30 cellular contexts compared by ENCODE assay signal in the genomic region with DNA sequence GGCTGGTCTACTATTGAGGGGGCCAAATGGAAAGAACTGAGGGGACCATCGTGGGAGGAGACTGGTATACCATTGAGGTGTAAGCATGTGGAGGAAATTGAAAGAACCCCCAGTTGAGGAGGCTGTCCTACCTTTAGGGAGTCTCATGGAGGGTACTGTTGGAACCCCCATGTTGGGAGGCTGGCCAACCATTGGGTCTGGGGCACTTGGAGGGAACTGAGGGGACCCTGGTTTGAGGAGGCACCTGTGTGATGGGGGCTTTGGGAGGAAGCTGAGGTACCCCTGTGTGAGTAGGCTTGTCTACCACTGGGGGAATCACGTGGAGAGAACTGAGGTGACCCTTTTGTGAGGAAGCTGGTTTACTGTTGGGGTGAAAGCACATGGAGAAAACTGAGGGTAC.
DNase-seq lines count a peak whose midpoint lies in the region; ATAC-seq and TF ChIP-seq lines count a peak whose summit lies in the region.
"Had no signal": no experiment of that assay in that cellular context is flagged by ENCODE, and none has a peak within 500 bp of the region (broad histone marks: within the 10 kb centered on the region; RNA-seq: fewer than 3 reads in every experiment).

No MANE protein-coding gene starts in this region.

- POLR2A ChIA-PET in activated B cell treated with CpG ODN at 0.5 μM for 24 hours (lab: Charles Lee) (no interaction called here), SK-N-SH (lab: Yijun Ruan, JAX) (no interaction called here)

- no peak overlapping the region for H3K4me3 Mint-ChIP-seq in activated B cell treated with CpG ODN at 0.5 μM for 24 hours
- H3K4me3 Mint-ChIP-seq: activated T-cell treated with anti-CD3 and anti-CD28 coated beads, Interleukin-2, amount 50 U/mL, for 72 hours; endodermal cell; memory B cell had no signal

- H3K36me3 Mint-ChIP-seq in activated B cell treated with CpG ODN at 0.5 μM for 24 hours (ENCODE audit: low read depth) = no peaks in the 10 kb centered on the region

- ATAC-seq in activated B cell treated with CpG ODN at 0.5 μM for 24 hours (ENCODE audit: low read depth) (no peak), left lobe of liver (no peak)
- ATAC-seq: activated T-cell treated with anti-CD3 and anti-CD28 coated beads, Interleukin-2, amount 50 U/mL, for 72 hours; esophagus mucosa; left cardiac atrium; Panc1; psoas muscle; stimulated activated naive CD8-positive, alpha-beta T cell treated with anti-CD3 and anti-CD28 coated beads, Interleukin-15, Interleukin-2, amounts not matched to agents 100 U/mL and 50 U/mL, for 24 hours had no signal

- H3K27me3 ChIP-seq in spleen (replicated peaks in 1 of 7) = peaks cover 0 to 4% (median 0%) of the 10 kb centered on the region in 7 donors
- no peaks in the 10 kb centered on the region for H3K27me3 ChIP-seq in SK-N-SH (ENCODE audit: insufficient read depth)
- H3K27me3 ChIP-seq: BLaER1 treated with 17β-estradiol and CSF1 and Interleukin-3, amounts not matched to agents 10 nM and 100 nM; cardiac muscle cell; neutrophil; thyroid gland had no signal

- H3F3A ChIP-seq in SK-N-SH (replicated peaks; ENCODE audit: insufficient read depth) = no peaks in the 10 kb centered on the region

- no peak overlapping the region for H3K4me3 ChIP-seq in spleen
- H3K4me3 ChIP-seq in SK-N-SH (ENCODE audit: low read depth in 2 of 2, low read length in 1 of 2) = no peak overlapping the region
- H3K4me3 ChIP-seq: BLaER1 treated with 17β-estradiol and CSF1 and Interleukin-3, amounts not matched to agents 10 nM and 100 nM; cardiac muscle cell; psoas muscle; thyroid gland had no signal

- no peak overlapping the region for H2AFZ ChIP-seq in SK-N-SH (ENCODE audit: low read depth)

- H3K27ac ChIP-seq in spleen = no peak overlapping the region
- no peak overlapping the region for H3K27ac ChIP-seq in SK-N-SH (ENCODE audit: low read depth in 2 of 2, low read length in 1 of 2)
- H3K27ac ChIP-seq: BLaER1 treated with 17β-estradiol and CSF1 and Interleukin-3, amounts not matched to agents 10 nM and 100 nM; cardiac muscle cell; neutrophil; psoas muscle; thyroid gland; WERI-Rb-1 had no signal

- CTCF ChIA-PET in activated B cell treated with CpG ODN at 0.5 μM for 24 hours (lab: Charles Lee) = no interaction called here
- CTCF ChIA-PET in SK-N-SH (lab: Yijun Ruan, JAX) = no interaction called here

- no peak overlapping the region for H3K4me2 ChIP-seq in SK-N-SH
- H3K4me2 ChIP-seq: BLaER1 treated with 17β-estradiol and CSF1 and Interleukin-3, amounts not matched to agents 10 nM and 100 nM had no signal

- no peaks in the 10 kb centered on the region for H4K20me1 ChIP-seq in SK-N-SH (ENCODE audit: insufficient read depth)
- H4K20me1 ChIP-seq: BLaER1 treated with 17β-estradiol and CSF1 and Interleukin-3, amounts not matched to agents 10 nM and 100 nM had no signal

- TF ChIP-seq RAD21 in SK-N-SH (IDR thresholded peaks at IDR 0.05; ENCODE audit: low read length) = no peak

- intact Hi-C loops in activated B cell treated with CpG ODN at 0.5 μM for 24 hours (cut with micrococcal nuclease) = no loop called here
- intact Hi-C loops in spleen (cut with DNase I; ENCODE audit: low total_unique reads) = no loop called here

- TF ChIP-seq EP300 in SK-N-SH (IDR thresholded peaks at IDR 0.05; ENCODE audit: borderline replicate concordance in 1 of 2, low read depth in 1 of 2, low read length in 1 of 2) = no peak

- H3K9me2 ChIP-seq in SK-N-SH = no peaks in the 10 kb centered on the region

- H3K27ac Mint-ChIP-seq in activated B cell treated with CpG ODN at 0.5 μM for 24 hours = no peak overlapping the region
- H3K27ac Mint-ChIP-seq: activated T-cell treated with anti-CD3 and anti-CD28 coated beads, Interleukin-2, amount 50 U/mL, for 72 hours; endodermal cell; memory B cell had no signal

- peak; percentile 2 for DNase-seq in 8988T
- peak; percentile 7 for DNase-seq in activated B cell treated with CpG ODN at 0.5 μM for 24 hours
- peak; percentile 27 for DNase-seq in left lobe of liver (ENCODE audit: low spot score)
- peak; percentile 41 for DNase-seq in spleen
- no peak for DNase-seq in DMS53 treated with DMSO at 0.1 percent for 48 hours (lab: John Stamatoyannopoulos, UW; ENCODE audit: unreplicated experiment)
- no peak for DNase-seq in middle frontal gyrus (ENCODE audit: extremely low spot score, low spot score)
- no peak for DNase-seq in SK-N-SH
- DNase-seq: activated CD4-positive, alpha-beta T cell treated with anti-CD3 and anti-CD28 coated beads, Interleukin-2, amount 50 U/mL, for 48 hours; activated naive CD4-positive, alpha-beta T cell treated with anti-CD3 and anti-CD28 coated beads, Interleukin-2, amount 50 U/mL, for 16 hours; activated T-cell treated with anti-CD3 and anti-CD28 coated beads, Interleukin-2, amount 50 U/mL, for 72 hours; COR-L47; DMS53; foreskin fibroblast; GOT3; left cardiac atrium; NCI-H1694 treated with DMSO at 0.1 percent for 48 hours; NCI-H2171; NCI-H526; psoas muscle; stimulated activated naive CD8-positive, alpha-beta T cell treated with anti-CD3 and anti-CD28 coated beads, Interleukin-15, Interleukin-2, amounts not matched to agents 100 U/mL and 50 U/mL, for 24 hours; T1000; thyroid gland had no signal

- H3K9me3 ChIP-seq in spleen = peaks cover 0 to 66% (median 1%) of the 10 kb centered on the region in 8 donors
- H3K9me3 ChIP-seq in SK-N-SH = no peaks in the 10 kb centered on the region
- H3K9me3 ChIP-seq: neutrophil, psoas muscle, thyroid gland had no signal

- H3K4me1 ChIP-seq in spleen (no peaks in the 10 kb centered on the region), SK-N-SH (ENCODE audit: control insufficient read depth in 1 of 2, insufficient read depth in 2 of 2, low read depth in 1 of 2, low read length in 1 of 2) (no peaks in the 10 kb centered on the region)
- H3K4me1 ChIP-seq: BLaER1 treated with 17β-estradiol and CSF1 and Interleukin-3, amounts not matched to agents 10 nM and 100 nM; psoas muscle; thyroid gland had no signal

- WGBS in spleen, 5 donors = 70 to 77% (median 73%) methylated on average over 2 of the region's 2 CpGs
- 0% methylated on average over 2 of the region's 2 CpGs for WGBS in SK-N-SH (ENCODE audit: low lambda C conversion rate)

- no peaks in the 10 kb centered on the region for H3K4me1 Mint-ChIP-seq in activated B cell treated with CpG ODN at 0.5 μM for 24 hours
- H3K4me1 Mint-ChIP-seq: endodermal cell, memory B cell had no signal

- H3K9ac ChIP-seq in SK-N-SH = no peak overlapping the region
- H3K9ac ChIP-seq: BLaER1 treated with 17β-estradiol and CSF1 and Interleukin-3, amounts not matched to agents 10 nM and 100 nM had no signal

- peaks cover 21% of the 10 kb centered on the region for H3K27me3 Mint-ChIP-seq in activated B cell treated with CpG ODN at 0.5 μM for 24 hours

- peaks cover 54% of the 10 kb centered on the region for H3K9me3 Mint-ChIP-seq in activated B cell treated with CpG ODN at 0.5 μM for 24 hours

- H3K36me3 ChIP-seq in spleen (no peaks in the 10 kb centered on the region), SK-N-SH (replicated peaks in 1 of 2; ENCODE audit: control insufficient read depth in 1 of 2, insufficient read depth in 2 of 2, low read length in 1 of 2) (no peaks in the 10 kb centered on the region)
- H3K36me3 ChIP-seq: BLaER1 treated with 17β-estradiol and CSF1 and Interleukin-3, amounts not matched to agents 10 nM and 100 nM; cardiac muscle cell; neutrophil; thyroid gland; WERI-Rb-1 had no signal

- TF ChIP-seq POLR2A in spleen (IDR thresholded peaks at IDR 0.05) = no peak

- H3K79me2 ChIP-seq in SK-N-SH (ENCODE audit: insufficient read depth) = no peaks in the 10 kb centered on the region

- no peak for TF ChIP-seq CTCF in activated B cell treated with CpG ODN at 0.5 μM for 24 hours (IDR thresholded peaks at IDR 0.05)
- TF ChIP-seq CTCF in spleen (IDR thresholded peaks at IDR 0.05 in 8 of 11, conservative IDR thresholded peaks at IDR 0.05 in 3 of 11) = no peak
- TF ChIP-seq CTCF in SK-N-SH (IDR thresholded peaks at IDR 0.05) = no peak

TF ChIP-seq in SK-N-SH, 30 proteins besides CTCF, POLR2A, EP300 and RAD21 (continues in another document):
- no peak for TF ChIP-seq YY1 (IDR thresholded peaks at IDR 0.05; ENCODE audit: low read depth)
- TF ChIP-seq, protein P1, sequence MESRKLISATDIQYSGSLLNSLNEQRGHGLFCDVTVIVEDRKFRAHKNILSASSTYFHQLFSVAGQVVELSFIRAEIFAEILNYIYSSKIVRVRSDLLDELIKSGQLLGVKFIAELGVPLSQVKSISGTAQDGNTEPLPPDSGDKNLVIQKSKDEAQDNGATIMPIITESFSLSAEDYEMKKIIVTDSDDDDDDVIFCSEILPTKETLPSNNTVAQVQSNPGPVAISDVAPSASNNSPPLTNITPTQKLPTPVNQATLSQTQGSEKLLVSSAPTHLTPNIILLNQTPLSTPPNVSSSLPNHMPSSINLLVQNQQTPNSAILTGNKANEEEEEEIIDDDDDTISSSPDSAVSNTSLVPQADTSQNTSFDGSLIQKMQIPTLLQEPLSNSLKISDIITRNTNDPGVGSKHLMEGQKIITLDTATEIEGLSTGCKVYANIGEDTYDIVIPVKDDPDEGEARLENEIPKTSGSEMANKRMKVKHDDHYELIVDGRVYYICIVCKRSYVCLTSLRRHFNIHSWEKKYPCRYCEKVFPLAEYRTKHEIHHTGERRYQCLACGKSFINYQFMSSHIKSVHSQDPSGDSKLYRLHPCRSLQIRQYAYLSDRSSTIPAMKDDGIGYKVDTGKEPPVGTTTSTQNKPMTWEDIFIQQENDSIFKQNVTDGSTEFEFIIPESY (IDR thresholded peaks at IDR 0.05; ENCODE audit: borderline replicate concordance, low read depth) = no peak
- TF ChIP-seq RFX5 (IDR thresholded peaks at IDR 0.05; ENCODE audit: low read length) = no peak
- no peak for TF ChIP-seq EZH2phosphoT487 (IDR thresholded peaks at IDR 0.05; ENCODE audit: borderline replicate concordance, low read depth)
- TF ChIP-seq, protein P2, sequence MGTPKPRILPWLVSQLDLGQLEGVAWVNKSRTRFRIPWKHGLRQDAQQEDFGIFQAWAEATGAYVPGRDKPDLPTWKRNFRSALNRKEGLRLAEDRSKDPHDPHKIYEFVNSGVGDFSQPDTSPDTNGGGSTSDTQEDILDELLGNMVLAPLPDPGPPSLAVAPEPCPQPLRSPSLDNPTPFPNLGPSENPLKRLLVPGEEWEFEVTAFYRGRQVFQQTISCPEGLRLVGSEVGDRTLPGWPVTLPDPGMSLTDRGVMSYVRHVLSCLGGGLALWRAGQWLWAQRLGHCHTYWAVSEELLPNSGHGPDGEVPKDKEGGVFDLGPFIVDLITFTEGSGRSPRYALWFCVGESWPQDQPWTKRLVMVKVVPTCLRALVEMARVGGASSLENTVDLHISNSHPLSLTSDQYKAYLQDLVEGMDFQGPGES (IDR thresholded peaks at IDR 0.05; ENCODE audit: low read depth, low read length) = no peak
- no peak for TF ChIP-seq FOSL2 (IDR thresholded peaks at IDR 0.05; ENCODE audit: borderline replicate concordance, low read depth)
- no peak for TF ChIP-seq MXI1 (IDR thresholded peaks at IDR 0.05; ENCODE audit: low read depth, low read length)
- no peak for TF ChIP-seq JUND (IDR thresholded peaks at IDR 0.05)
- no peak for TF ChIP-seq CHD2 (IDR thresholded peaks at IDR 0.05; ENCODE audit: low read length, partially characterized antibody)
- TF ChIP-seq RXRA (IDR thresholded peaks at IDR 0.05; ENCODE audit: borderline replicate concordance, low read depth) = no peak
- TF ChIP-seq NFIC (IDR thresholded peaks at IDR 0.05; ENCODE audit: borderline replicate concordance) = no peak
- TF ChIP-seq ELF1 (IDR thresholded peaks at IDR 0.05) = no peak

Comparison
In these comparisons a context has a peak if more than half of its experiments do, and no peak if none do; other contexts are left out.
1. DNase-seq: peak in 8988T (single experiment), activated B cell treated with CpG ODN at 0.5 μM for 24 hours (single experiment), left lobe of liver (single experiment) and spleen (single experiment); none in DMS53 treated with DMSO at 0.1 percent for 48 hours (single experiment), middle frontal gyrus (single experiment) and SK-N-SH (single experiment).